1 cellular context compared by ENCODE assay signal in genomic region chr17:52824542-52824941, GRCh38.
TF ChIP-seq lines count a peak whose summit lies in the region.

No MANE protein-coding gene starts in this region.

TF ChIP-seq in liver, 16 proteins besides CTCF, POLR2A, EP300 and RAD21 (continued from another document):
- TF ChIP-seq REST (IDR thresholded peaks at IDR 0.05), result peak; percentile 22
- no peak for TF ChIP-seq GABPA (IDR thresholded peaks at IDR 0.05 in 1 of 2, conservative IDR thresholded peaks at IDR 0.05 in 1 of 2)
- TF ChIP-seq SP1 (IDR thresholded peaks at IDR 0.05), result no peak
- peak; percentile 31 to 88 for TF ChIP-seq RXRA (IDR thresholded peaks at IDR 0.05)
- TF ChIP-seq ATF3 (IDR thresholded peaks at IDR 0.05), result no peak
